30 cellular contexts compared by ENCODE assay signal in genomic region chr18:60010984-60011383, GRCh38.
DNase-seq lines count a peak whose midpoint lies in the region; FAIRE-seq and TF ChIP-seq lines count a peak whose summit lies in the region.
"Had no signal": no experiment of that assay in that cellular context is flagged by ENCODE, and none has a peak within 500 bp of the region (broad histone marks: within the 10 kb centered on the region; RNA-seq: fewer than 3 reads in every experiment).

No MANE protein-coding gene starts in this region.

- DNase-seq in kidney (peak; percentile 52), testis (no peak), NCI-H446 treated with DMSO at 0.1 percent for 48 hours (lab: John Stamatoyannopoulos, UW) (no peak), NCI-H2081 treated with DMSO at 0.1 percent for 48 hours (lab: John Stamatoyannopoulos, UW) (no peak)
- DNase-seq: 8988T; ACHN; AML-193; BE2C; C1 segment of cervical spinal cord; Caco-2; Calu3; CD4-positive, alpha-beta memory T cell; CD4-positive, alpha-beta T cell; CD4-positive, CD25-positive, alpha-beta regulatory T cell; CD8-positive, alpha-beta memory T cell; CD8-positive, alpha-beta T cell; COR-L47; DMS 273 treated with DMSO at 0.1 percent for 48 hours; DMS153; DMS53; DMS79; DMS79 treated with DMSO at 0.1 percent for 48 hours; DND-41; EL had no signal

- H3K27ac ChIP-seq in kidney (ENCODE audit: low read depth in 2 of 2, low read length in 2 of 2) (no peak overlapping the region), testis (no peak overlapping the region)
- H3K27ac ChIP-seq: 22Rv1; A549; BLaER1; BLaER1 treated with 17β-estradiol and CSF1 and Interleukin-3, amounts not matched to agents 10 nM and 100 nM; C4-2B had no signal

- H3K4me1 ChIP-seq in kidney (ENCODE audit: control insufficient read depth in 1 of 2, insufficient read depth in 1 of 2, low read depth in 1 of 2, low read length in 2 of 2) (no peaks in the 10 kb centered on the region), testis (no peaks in the 10 kb centered on the region)
- H3K4me1 ChIP-seq: A549; BE2C; BLaER1; BLaER1 treated with 17β-estradiol and CSF1 and Interleukin-3, amounts not matched to agents 10 nM and 100 nM; Caco-2 had no signal

- H3K4me3 ChIP-seq in kidney (ENCODE audit: low read length in 2 of 2) (no peak overlapping the region), testis (peak overlapping the region; percentile 7 to 31)
- H3K4me3 ChIP-seq: A549; BLaER1; BLaER1 treated with 17β-estradiol and CSF1 and Interleukin-3, amounts not matched to agents 10 nM and 100 nM had no signal

- no peak for FAIRE-seq in kidney (lab: Jason Lieb, UNC)
- FAIRE-seq: A204.1, A549 had no signal

- no peaks in the 10 kb centered on the region for H3K36me3 ChIP-seq in kidney (ENCODE audit: control insufficient read depth in 1 of 2, insufficient read depth in 2 of 2, low read length in 2 of 2)
- no peaks in the 10 kb centered on the region for H3K36me3 ChIP-seq in testis (ENCODE audit: low read depth, missing control alignments)
- H3K36me3 ChIP-seq: BE2C; BLaER1; BLaER1 treated with 17β-estradiol and CSF1 and Interleukin-3, amounts not matched to agents 10 nM and 100 nM had no signal

- WGBS in testis, 2 donors = 50 to 73% methylated on average over 34 to 35 of the region's 35 CpGs

- no peaks in the 10 kb centered on the region for H3K27me3 ChIP-seq in testis
- H3K27me3 ChIP-seq: BE2C; BLaER1; BLaER1 treated with 17β-estradiol and CSF1 and Interleukin-3, amounts not matched to agents 10 nM and 100 nM had no signal

- no peaks in the 10 kb centered on the region for H3K9me3 ChIP-seq in kidney (ENCODE audit: control insufficient read depth in 1 of 2, low read length in 2 of 2)
- H3K9me3 ChIP-seq in testis = no peaks in the 10 kb centered on the region
- H3K9me3 ChIP-seq: A549, BE2C, Caco-2 had no signal

- intact Hi-C loops in kidney (cut with DNase I) (no loop called here), testis (cut with DNase I; ENCODE audit: low total_unique reads) (no loop called here)

- TF ChIP-seq CTCF in kidney (IDR thresholded peaks at IDR 0.05; ENCODE audit: borderline replicate concordance, extremely low read depth, insufficient read depth) = no peak
- TF ChIP-seq CTCF in testis (IDR thresholded peaks at IDR 0.05) = no peak

- TF ChIP-seq POLR2A in testis (IDR thresholded peaks at IDR 0.05) = no peak

- H3K9ac ChIP-seq in kidney (ENCODE audit: low read length in 2 of 2) = no peak overlapping the region
- H3K9ac ChIP-seq: BLaER1; BLaER1 treated with 17β-estradiol and CSF1 and Interleukin-3, amounts not matched to agents 10 nM and 100 nM had no signal

Comparison
In these comparisons a context has a peak if more than half of its experiments do, and no peak if none do; other contexts are left out.
1. H3K4me3 ChIP-seq: peak in testis (2 of 2); none in kidney (0 of 2).